ENCODE assay signal across 22 cellular contexts in genomic region chr12:56101045-56101444, GRCh38. TPM values are rescaled to one million over a fixed set of nuclear protein-coding genes. Genes with fewer than 3 reads are reported as not detected.
A peak's percentile ranks its signal among the peaks of the same experiment; 100 is the strongest.
DNase-seq lines count a peak whose midpoint lies in the region; ATAC-seq and TF ChIP-seq lines count a peak whose summit lies in the region.
"Had no signal": no experiment of that assay in that cellular context is flagged by ENCODE, and none has a peak within 500 bp of the region (broad histone marks: within the 10 kb centered on the region; RNA-seq: fewer than 3 reads in every experiment).

No MANE protein-coding gene starts in this region.

- TF ChIP-seq CTCF in natural killer cell (IDR thresholded peaks at IDR 0.05): no peak

- peak overlapping the region; percentile 34 for H3K27ac Mint-ChIP-seq in T-helper 2 cell treated with Interferon-gamma antibody and Interleukin-4, amounts not matched to agents 5 μg/mL and 100 μg/mL, for 36 hours
- peak overlapping the region in 1 of 2 donors; percentile 64 for H3K27ac Mint-ChIP-seq in natural killer cell treated with Interleukin-12 subunit alpha and Interleukin-12 subunit beta and Interleukin-15 and Interleukin-18, amount 100 ng/mL, for 72 hours
- H3K27ac Mint-ChIP-seq in natural killer cell: no peak overlapping the region
- peak overlapping the region; percentile 93 to 94 for H3K27ac Mint-ChIP-seq in effector memory CD8-positive, alpha-beta T cell
- H3K27ac Mint-ChIP-seq: CD14-positive monocyte, GM23338 had no signal

- H3K27me3 Mint-ChIP-seq in T-helper 2 cell treated with Interferon-gamma antibody and Interleukin-4, amounts not matched to agents 5 μg/mL and 100 μg/mL, for 36 hours (ENCODE audit: low read depth): peaks cover 12% of the 10 kb centered on the region
- H3K27me3 Mint-ChIP-seq in natural killer cell treated with Interleukin-12 subunit alpha and Interleukin-12 subunit beta and Interleukin-15 and Interleukin-18, amount 100 ng/mL, for 72 hours: peaks cover 0 to 8% of the 10 kb centered on the region in 2 donors
- H3K27me3 Mint-ChIP-seq in natural killer cell (ENCODE audit: low read depth in 2 of 2): peaks cover 0 to 8% of the 10 kb centered on the region in 2 donors
- H3K27me3 Mint-ChIP-seq in effector memory CD8-positive, alpha-beta T cell: no peaks in the 10 kb centered on the region

- intact Hi-C loops in natural killer cell (cut with micrococcal nuclease): loop anchor here (5.0 kb wide), 1 partner anchor 284 kb away; the partner anchor contains the start of genes ORMDL2 and SARNP
- intact Hi-C loops in Right ventricle myocardium inferior (cut with DNase I): loop anchor here (5.0 kb wide), 1 partner anchor 104 kb away; the partner anchor contains the start of gene SUOX

- no peak for DNase-seq in T-helper 2 cell treated with Interferon-gamma antibody and Interleukin-4, amounts not matched to agents 5 μg/mL and 100 μg/mL, for 36 hours (ENCODE audit: low spot score)
- DNase-seq in T-helper 2 cell (no peak), natural killer cell (no peak), Right ventricle myocardium inferior (ENCODE audit: missing footprints) (no peak), T-helper 9 cell (no peak), NCI-H345 treated with DMSO at 0.1 percent for 48 hours (lab: John Stamatoyannopoulos, UW; ENCODE audit: unreplicated experiment) (no peak)
- peak; percentile 49 for DNase-seq in natural killer cell treated with Interleukin-12 subunit alpha and Interleukin-12 subunit beta and Interleukin-15 and Interleukin-18, amount 100 ng/mL, for 72 hours (ENCODE audit: low spot score)
- DNase-seq in effector memory CD8-positive, alpha-beta T cell: no peak
- DNase-seq: 8988T, HCEC 1CT, Kasumi-1, MG63, NCI-H1048, NCI-H1436, NCI-H1930, NCI-H226, NCI-H524 treated with DMSO at 0.1 percent for 48 hours, PC-3, RPMI8226, SJCRH30 had no signal

- H3K4me3 Mint-ChIP-seq in T-helper 2 cell treated with Interferon-gamma antibody and Interleukin-4, amounts not matched to agents 5 μg/mL and 100 μg/mL, for 36 hours: no peak overlapping the region
- H3K4me3 Mint-ChIP-seq in natural killer cell treated with Interleukin-12 subunit alpha and Interleukin-12 subunit beta and Interleukin-15 and Interleukin-18, amount 100 ng/mL, for 72 hours: no peak overlapping the region
- no peak overlapping the region for H3K4me3 Mint-ChIP-seq in natural killer cell
- H3K4me3 Mint-ChIP-seq in effector memory CD8-positive, alpha-beta T cell: no peak overlapping the region
- H3K4me3 Mint-ChIP-seq: CD14-positive monocyte, GM23338 had no signal

- no peak for ATAC-seq in natural killer cell treated with Interleukin-12 subunit alpha and Interleukin-12 subunit beta and Interleukin-15 and Interleukin-18, amount 100 ng/mL, for 72 hours
- no peak for ATAC-seq in natural killer cell
- no peak for ATAC-seq in effector memory CD8-positive, alpha-beta T cell (replicated peaks)
- ATAC-seq in Right ventricle myocardium inferior: no peak
- ATAC-seq: GM23338, PC-3 had no signal

- no peaks in the 10 kb centered on the region for H3K9me3 Mint-ChIP-seq in T-helper 2 cell treated with Interferon-gamma antibody and Interleukin-4, amounts not matched to agents 5 μg/mL and 100 μg/mL, for 36 hours
- H3K9me3 Mint-ChIP-seq in natural killer cell treated with Interleukin-12 subunit alpha and Interleukin-12 subunit beta and Interleukin-15 and Interleukin-18, amount 100 ng/mL, for 72 hours: no peaks in the 10 kb centered on the region
- no peaks in the 10 kb centered on the region for H3K9me3 Mint-ChIP-seq in natural killer cell
- H3K9me3 Mint-ChIP-seq in effector memory CD8-positive, alpha-beta T cell: no peaks in the 10 kb centered on the region
- H3K9me3 Mint-ChIP-seq: GM23338 had no signal

- peaks cover 12% of the 10 kb centered on the region for H3K36me3 Mint-ChIP-seq in T-helper 2 cell treated with Interferon-gamma antibody and Interleukin-4, amounts not matched to agents 5 μg/mL and 100 μg/mL, for 36 hours (ENCODE audit: low read depth)
- H3K36me3 Mint-ChIP-seq in natural killer cell treated with Interleukin-12 subunit alpha and Interleukin-12 subunit beta and Interleukin-15 and Interleukin-18, amount 100 ng/mL, for 72 hours: peaks cover 13% of the 10 kb centered on the region
- no peaks in the 10 kb centered on the region for H3K36me3 Mint-ChIP-seq in natural killer cell
- H3K36me3 Mint-ChIP-seq in effector memory CD8-positive, alpha-beta T cell (ENCODE audit: insufficient read depth): peaks cover 18% of the 10 kb centered on the region
- H3K36me3 Mint-ChIP-seq: CD14-positive monocyte had no signal

- peaks cover 33% of the 10 kb centered on the region for H3K4me1 Mint-ChIP-seq in T-helper 2 cell treated with Interferon-gamma antibody and Interleukin-4, amounts not matched to agents 5 μg/mL and 100 μg/mL, for 36 hours (ENCODE audit: low read depth)
- peaks cover 39 to 41% of the 10 kb centered on the region in 2 donors for H3K4me1 Mint-ChIP-seq in natural killer cell treated with Interleukin-12 subunit alpha and Interleukin-12 subunit beta and Interleukin-15 and Interleukin-18, amount 100 ng/mL, for 72 hours (ENCODE audit: low read depth in 2 of 2)
- H3K4me1 Mint-ChIP-seq in natural killer cell: peaks cover 39 to 48% of the 10 kb centered on the region in 2 donors
- H3K4me1 Mint-ChIP-seq in effector memory CD8-positive, alpha-beta T cell (ENCODE audit: low read depth in 2 of 2): peaks cover 38 to 47% of the 10 kb centered on the region in 2 donors

RNA-seq across cellular contexts. Expression of gene PA2G4, which starts 3.3 kb away (rescaled TPM):
- 100 to 1,000 TPM; 233 to 318 TPM for total RNA-seq in natural killer cell treated with Interleukin-12 subunit alpha and Interleukin-12 subunit beta and Interleukin-15 and Interleukin-18, amount 100 ng/mL, for 72 hours
- 10 to 100 TPM; 78.5 to 86.4 (median 79.7) TPM for total RNA-seq in natural killer cell
- total RNA-seq in Right ventricle myocardium inferior: 69.7 TPM

RNA-seq across cellular contexts. Expression of gene RPL41, which starts 15.4 kb away (rescaled TPM):
- total RNA-seq in natural killer cell treated with Interleukin-12 subunit alpha and Interleukin-12 subunit beta and Interleukin-15 and Interleukin-18, amount 100 ng/mL, for 72 hours: 1,000 to 10,000 TPM; 2,363 to 2,700 TPM
- total RNA-seq in natural killer cell (1,000 to 10,000 TPM; 2,342 to 3,083 (median 3,009) TPM), Right ventricle myocardium inferior (2,099 TPM)

RNA-seq across cellular contexts. Expression of gene ZC3H10, which starts 17.0 kb away (rescaled TPM):
- total RNA-seq in natural killer cell treated with Interleukin-12 subunit alpha and Interleukin-12 subunit beta and Interleukin-15 and Interleukin-18, amount 100 ng/mL, for 72 hours: 10 to 100 TPM; 11.4 to 14.9 TPM
- total RNA-seq in natural killer cell (10 to 100 TPM; 12.0 to 24.3 (median 16.2) TPM), Right ventricle myocardium inferior (7.3 TPM)

RNA-seq across cellular contexts. Expression of gene ERBB3, which starts 21.1 kb away (rescaled TPM):
- total RNA-seq in natural killer cell treated with Interleukin-12 subunit alpha and Interleukin-12 subunit beta and Interleukin-15 and Interleukin-18, amount 100 ng/mL, for 72 hours: not detected
- total RNA-seq in natural killer cell: under 1 TPM in 2 of 3 donors, not detected in 1; 0.26 to 0.66 TPM
- total RNA-seq in Right ventricle myocardium inferior: 2.8 TPM

RNA-seq across cellular contexts. Expression of gene ESYT1, which starts 27.0 kb away (rescaled TPM):
- total RNA-seq in natural killer cell treated with Interleukin-12 subunit alpha and Interleukin-12 subunit beta and Interleukin-15 and Interleukin-18, amount 100 ng/mL, for 72 hours: 100 to 1,000 TPM in 1 of 2 donors, 10 to 100 TPM in 1; 89.3 to 120 TPM
- total RNA-seq in natural killer cell (100 to 1,000 TPM; 198 to 215 (median 199) TPM), Right ventricle myocardium inferior (33.6 TPM)

Comparison
In these comparisons a context has a peak if more than half of its experiments do, and no peak if none do; other contexts are left out.
1. H3K27ac Mint-ChIP-seq: peak in T-helper 2 cell treated with Interferon-gamma antibody and Interleukin-4, amounts not matched to agents 5 μg/mL and 100 μg/mL, for 36 hours (single experiment) and effector memory CD8-positive, alpha-beta T cell (2 of 2); none in natural killer cell (0 of 2).